In the genomic region with DNA sequence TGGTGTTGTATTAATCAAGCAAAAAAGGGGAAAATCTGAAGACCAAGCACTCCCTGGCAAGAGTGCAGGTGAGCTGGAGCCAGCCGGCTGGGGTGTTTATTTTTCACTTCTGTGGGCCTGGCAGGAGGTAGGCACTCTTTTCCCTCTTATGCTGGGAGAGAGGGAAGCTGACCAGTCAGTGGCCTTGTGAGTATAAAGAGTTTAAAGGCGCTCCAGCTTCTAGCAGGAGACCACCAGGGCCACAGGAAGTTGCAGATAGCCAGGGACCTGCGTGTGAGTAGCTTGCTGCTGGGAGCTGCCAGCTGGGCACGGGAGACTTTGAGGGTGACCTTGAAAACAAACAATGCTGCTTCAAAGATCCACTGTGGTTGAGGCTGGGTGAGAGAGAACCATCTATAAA, we compare ENCODE assay signal across 20 cellular contexts.
DNase-seq lines count a peak whose midpoint lies in the region; ATAC-seq lines count a peak whose summit lies in the region.
"Had no signal": no experiment of that assay in that cellular context is flagged by ENCODE, and none has a peak within 500 bp of the region (broad histone marks: within the 10 kb centered on the region; RNA-seq: fewer than 3 reads in every experiment).

No MANE protein-coding gene starts in this region.

- DNase-seq in DMS79 treated with DMSO at 0.1 percent for 48 hours (lab: John Stamatoyannopoulos, UW) (peak; percentile 89), NCI-H1092 treated with DMSO at 0.1 percent for 48 hours (lab: John Stamatoyannopoulos, UW) (peak; percentile 76), SW480 (ENCODE audit: low spot score) (peak; percentile 11), midbrain (lab: John Stamatoyannopoulos, UW) (peak; percentile 18), trophoblast cell (no peak)
- DNase-seq in activated CD4-positive, alpha-beta T cell treated with anti-CD3 and anti-CD28 coated beads, Interleukin-2, amount 50 U/mL, for 48 hours, result no peak
- DNase-seq: activated CD4-positive, alpha-beta T cell treated with anti-CD3 and anti-CD28 coated beads for 1 hour; activated CD8-positive, alpha-beta memory T cell treated with anti-CD3 and anti-CD28 coated beads, Interleukin-2, amount 50 U/mL, for 4 hours; activated naive CD4-positive, alpha-beta T cell treated with anti-CD3 and anti-CD28 coated beads, Interleukin-2, amount 10 ng/mL, durations not matched to agents 7 days and 5 days; DMS 273 treated with DMSO at 0.1 percent for 48 hours; effector memory CD8-positive, alpha-beta T cell; KG1; left colon; NCI-H1436 treated with DMSO at 0.1 percent for 48 hours; stimulated activated CD4-positive, alpha-beta T cell treated with anti-CD3 and anti-CD28 coated beads, Interleukin-12 subunit alpha, Interleukin-12 subunit beta, amount 100 ng/mL, for 4 hours; stimulated activated naive CD8-positive, alpha-beta T cell treated with anti-CD3 and anti-CD28 coated beads, Interleukin-15, amount 100 ng/mL, for 72 hours had no signal

- no peak overlapping the region for H3K14ac ChIP-seq in trophoblast cell (ENCODE audit: low read length)

- H3K4me1 ChIP-seq in trophoblast cell (ENCODE audit: control insufficient read depth in 1 of 2, insufficient read depth in 2 of 2, low read length in 2 of 2), result no peaks in the 10 kb centered on the region
- H3K4me1 ChIP-seq: prostate gland had no signal

- H3K36me3 ChIP-seq in trophoblast cell (ENCODE audit: control insufficient read depth in 1 of 2, insufficient read depth in 2 of 2, low read length in 2 of 2), result no peaks in the 10 kb centered on the region
- H3K36me3 ChIP-seq: prostate gland had no signal

- no peak overlapping the region for H3K9ac ChIP-seq in trophoblast cell (ENCODE audit: low read length)

- no peaks in the 10 kb centered on the region for H3K79me2 ChIP-seq in trophoblast cell (ENCODE audit: control insufficient read depth, insufficient read depth, low read length, poor library complexity)

- no peak overlapping the region for H3K4me2 ChIP-seq in trophoblast cell (ENCODE audit: low read length)

- no peaks in the 10 kb centered on the region for H3K79me1 ChIP-seq in trophoblast cell (ENCODE audit: low read length)

- H3K23ac ChIP-seq in trophoblast cell (ENCODE audit: low read length), result no peak overlapping the region

- H4K12ac ChIP-seq in trophoblast cell (ENCODE audit: low read depth, low read length), result no peak overlapping the region

- no peak overlapping the region for H4K91ac ChIP-seq in trophoblast cell (ENCODE audit: low read depth, low read length)

- no peak overlapping the region for H2BK12ac ChIP-seq in trophoblast cell (ENCODE audit: low read length)

- no peak overlapping the region for H3K27ac ChIP-seq in trophoblast cell (ENCODE audit: low read depth, low read length)
- H3K27ac ChIP-seq: HL-60, prostate gland had no signal

- no peaks in the 10 kb centered on the region for H3K9me3 ChIP-seq in trophoblast cell (ENCODE audit: insufficient read depth, low read depth, low read length)
- H3K9me3 ChIP-seq: prostate gland had no signal

- H2BK5ac ChIP-seq in trophoblast cell (ENCODE audit: low read depth, low read length, poor library complexity), result no peak overlapping the region

- H3K4ac ChIP-seq in trophoblast cell (ENCODE audit: low read depth, low read length), result no peak overlapping the region

- H2AK5ac ChIP-seq in trophoblast cell (ENCODE audit: low read length), result no peak overlapping the region

- H4K8ac ChIP-seq in trophoblast cell (ENCODE audit: low read depth, low read length), result no peak overlapping the region

- no peak overlapping the region for H3K4me3 ChIP-seq in trophoblast cell (ENCODE audit: low read depth, low read length)
- H3K4me3 ChIP-seq: prostate gland had no signal

- WGBS in trophoblast cell (ENCODE audit: extremely low coverage, insufficient coverage, insufficient read length), result no CpG with 5 or more reads among the region's 4 CpGs

- H2AFZ ChIP-seq in trophoblast cell (ENCODE audit: insufficient read depth, low read length, poor library complexity), result no peak overlapping the region

- ATAC-seq in HG02840 (IDR thresholded peaks at IDR 0.05; ENCODE audit: low FRiP score, unreplicated experiment) (no peak), HG03460 (IDR thresholded peaks at IDR 0.05; ENCODE audit: unreplicated experiment) (no peak)
- ATAC-seq: effector memory CD8-positive, alpha-beta T cell; left colon; stimulated activated naive CD8-positive, alpha-beta T cell treated with anti-CD3 and anti-CD28 coated beads, Interleukin-15, amount 100 ng/mL, for 72 hours had no signal

- H3K27me3 ChIP-seq in trophoblast cell (ENCODE audit: insufficient read depth, low read length), result no peaks in the 10 kb centered on the region

- H3K18ac ChIP-seq in trophoblast cell (ENCODE audit: low read length), result no peak overlapping the region

- no peak overlapping the region for H2BK120ac ChIP-seq in trophoblast cell (ENCODE audit: insufficient read depth, low read length, poor library complexity)

Comparison
In these comparisons a context has a peak if more than half of its experiments do, and no peak if none do; other contexts are left out.
1. DNase-seq: peak in DMS79 treated with DMSO at 0.1 percent for 48 hours (single experiment), NCI-H1092 treated with DMSO at 0.1 percent for 48 hours (single experiment), SW480 (single experiment) and midbrain (single experiment); none in trophoblast cell (0 of 2) and activated CD4-positive, alpha-beta T cell treated with anti-CD3 and anti-CD28 coated beads, Interleukin-2, amount 50 U/mL, for 48 hours (0 of 2).